Comparison of ENCODE assay signal across 14 cellular contexts in the genomic region with DNA sequence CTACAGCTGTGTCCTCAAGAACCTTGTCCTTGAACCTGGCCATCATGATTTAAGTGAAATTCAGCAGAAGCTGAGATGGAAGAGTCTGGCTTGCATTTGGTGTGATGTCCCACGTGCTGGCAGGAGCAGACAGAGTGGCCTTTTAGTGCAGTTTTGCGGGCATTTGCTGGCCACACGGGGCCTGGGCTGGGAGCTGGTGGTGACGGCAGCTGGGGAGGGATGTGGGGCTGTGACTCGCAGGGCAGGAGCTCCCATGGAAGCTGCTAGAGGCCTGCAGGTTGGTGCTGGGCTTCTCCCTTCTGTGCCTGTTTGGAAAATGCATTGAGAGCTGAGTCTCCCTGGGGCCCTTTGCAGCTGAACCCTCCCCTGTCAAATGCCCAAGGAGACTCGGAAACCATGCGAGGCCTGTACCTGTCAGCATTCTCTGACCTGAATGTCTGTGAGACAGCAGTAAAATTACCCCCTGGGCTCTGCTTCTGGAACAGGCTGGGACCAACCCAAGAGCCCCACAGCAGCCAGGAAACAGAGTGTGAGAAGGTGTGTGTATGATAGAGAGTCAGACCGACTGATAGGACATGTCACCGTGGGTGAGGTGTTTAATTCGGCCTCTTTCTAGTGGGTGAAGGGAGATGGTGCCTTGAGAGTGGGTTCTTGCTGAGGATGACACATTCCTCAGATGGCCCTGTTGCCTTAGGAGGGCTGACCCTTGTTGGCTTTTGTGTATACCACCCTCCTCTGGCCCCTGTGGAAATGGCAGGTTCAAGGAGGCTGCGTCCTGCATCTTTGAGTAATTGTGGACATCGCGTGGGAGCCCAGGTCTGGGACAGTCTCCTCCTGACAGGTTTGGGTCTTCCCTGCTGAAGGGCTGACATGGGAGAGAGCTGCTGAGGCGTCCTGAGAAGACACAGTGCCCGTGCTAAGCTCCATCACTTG.
A peak's percentile ranks its signal among the peaks of the same experiment; 100 is the strongest.
DNase-seq lines count a peak whose midpoint lies in the region; ATAC-seq and TF ChIP-seq lines count a peak whose summit lies in the region.
"Had no signal": no experiment of that assay in that cellular context is flagged by ENCODE, and none has a peak within 500 bp of the region (broad histone marks: within the 10 kb centered on the region; RNA-seq: fewer than 3 reads in every experiment).

No MANE protein-coding gene starts in this region.

- POLR2A ChIA-PET in IMR-90 (lab: Charles Lee; ENCODE audit: unreplicated experiment): no interaction called here

- peaks cover 20% of the 10 kb centered on the region for H3K27me3 Mint-ChIP-seq in nephron (ENCODE audit: low read depth)

- no peak overlapping the region for H2BK20ac ChIP-seq in IMR-90 (ENCODE audit: low read depth, low read length)

- H3K4me1 ChIP-seq in IMR-90 (ENCODE audit: control insufficient read depth, insufficient read depth, low read length): peaks cover 10% of the 10 kb centered on the region
- peaks cover 0 to 36% (median 3%) of the 10 kb centered on the region in 3 donors for H3K4me1 ChIP-seq in esophagus squamous epithelium

- H2BK5ac ChIP-seq in IMR-90 (ENCODE audit: low read depth, low read length, poor library complexity, severe bottlenecking): no peak overlapping the region

- H3K56ac ChIP-seq in IMR-90 (ENCODE audit: extremely low read depth, insufficient read depth, low read length): no peak overlapping the region

- H3K4me1 Mint-ChIP-seq in nephron: peaks cover 16% of the 10 kb centered on the region

- no peak overlapping the region for H4K91ac ChIP-seq in IMR-90 (ENCODE audit: insufficient read depth, low read depth, low read length)

- H3K79me1 ChIP-seq in IMR-90 (ENCODE audit: low read depth in 1 of 2, low read length in 2 of 2): peaks cover 4 to 20% of the 10 kb centered on the region in 2 experiments; a peak in 2 of 4 replicates

- H3K27ac ChIP-seq in IMR-90 (ENCODE audit: insufficient read depth, low read length): no peak overlapping the region
- no peak overlapping the region for H3K27ac ChIP-seq in esophagus squamous epithelium
- H3K27ac ChIP-seq: ovary had no signal

- CTCF ChIA-PET in IMR-90 (lab: Yijun Ruan, JAX): interaction anchor here (1.1 kb wide), 1 partner anchor 158 kb away, joined by 3 read pairs; no protein-coding TSS in a partner anchor

- H2AK5ac ChIP-seq in IMR-90 (ENCODE audit: low read depth, low read length): no peak overlapping the region

- no peak overlapping the region for H3K23ac ChIP-seq in IMR-90 (ENCODE audit: low read depth, low read length)

- TF ChIP-seq RAD21 in IMR-90 (IDR thresholded peaks at IDR 0.05; ENCODE audit: low read length): 0 out of 2 replicates have a peak, but pooled peaks have one; percentile 3

- no peak overlapping the region; the same call in 1 of the 2 replicates for H3K4ac ChIP-seq in IMR-90 (ENCODE audit: low read depth, low read length)

- 100% methylated on average over 4 of the region's 15 CpGs; no CpG with 5 or more reads in 1 of the 2 experiments for WGBS in IMR-90 (ENCODE audit: extremely low coverage in 2 of 2, insufficient read length in 1 of 2), 2 experiments
- 67 to 73% methylated on average over 5 to 7 of the region's 15 CpGs for WGBS in esophagus squamous epithelium, 2 donors

- H3K4me3 Mint-ChIP-seq in nephron: no peak overlapping the region
- H3K4me3 Mint-ChIP-seq: CD8-positive, alpha-beta T cell; T-helper 2 cell treated with Interferon-gamma antibody and Interleukin-4, amounts not matched to agents 5 μg/mL and 100 μg/mL, for 36 hours had no signal

- in situ Hi-C loops in IMR-90 (cut with MboI; ENCODE audit: low sequenced_read_pairs): no loop called here

- H2AFZ ChIP-seq in IMR-90 (replicated peaks; ENCODE audit: low read length, poor library complexity): no peak overlapping the region

- H3K9me3 Mint-ChIP-seq in nephron: no peaks in the 10 kb centered on the region
- H3K9me3 Mint-ChIP-seq: CD8-positive, alpha-beta T cell; T-helper 2 cell treated with Interferon-gamma antibody and Interleukin-4, amounts not matched to agents 5 μg/mL and 100 μg/mL, for 36 hours had no signal

- H3K9me1 ChIP-seq in IMR-90 (ENCODE audit: insufficient read depth, low read length): peaks cover 13% of the 10 kb centered on the region

- intact Hi-C loops in IMR-90 (cut with micrococcal nuclease): no loop called here
- intact Hi-C loops in esophagus squamous epithelium (cut with DNase I): no loop called here

- dilution Hi-C loops in IMR-90 (cut with HindIII; ENCODE audit: low sequenced_read_pairs, unreplicated experiment): no loop called here

- no peak overlapping the region for H3K9ac ChIP-seq in IMR-90 (ENCODE audit: low read depth, low read length)

- H2BK120ac ChIP-seq in IMR-90 (ENCODE audit: low read depth, low read length): no peak overlapping the region

- no peak overlapping the region for H2AK9ac ChIP-seq in IMR-90 (replicated peaks; ENCODE audit: low read depth, low read length, poor library complexity)

- TF ChIP-seq CTCF in GM06990 (IDR thresholded peaks at IDR 0.05; ENCODE audit: insufficient read depth, low read length, poor library complexity, severe bottlenecking) (peak; percentile 22), IMR-90 (conservative IDR thresholded peaks at IDR 0.05; ENCODE audit: low read depth, low read length) (no peak), choroid plexus epithelial cell (conservative IDR thresholded peaks at IDR 0.05; ENCODE audit: low read depth, low read length) (peak; percentile 24), nephron (IDR thresholded peaks at IDR 0.05; ENCODE audit: unreplicated experiment in 3 of 3) (peak in 1 of 3 experiments; percentile 41), esophagus squamous epithelium (IDR thresholded peaks at IDR 0.05) (no peak)

- TF ChIP-seq POLR2A in IMR-90 (IDR thresholded peaks at IDR 0.05; ENCODE audit: low read depth, low read length): no peak
- TF ChIP-seq POLR2A in esophagus squamous epithelium (IDR thresholded peaks at IDR 0.05): no peak

- no peak overlapping the region for H3K4me3 ChIP-seq in GM06990 (replicated peaks; ENCODE audit: low read depth, low read length)
- no peak overlapping the region for H3K4me3 ChIP-seq in IMR-90 (ENCODE audit: insufficient read depth, low read depth, low read length)
- no peak overlapping the region for H3K4me3 ChIP-seq in choroid plexus epithelial cell (ENCODE audit: low read depth, low read length)
- H3K4me3 ChIP-seq in esophagus squamous epithelium: no peak overlapping the region
- H3K4me3 ChIP-seq: ovary had no signal

- H3K4me2 ChIP-seq in IMR-90 (ENCODE audit: low read depth, low read length): no peak overlapping the region

- H3K36me3 Mint-ChIP-seq in nephron (ENCODE audit: low read depth): peaks cover 30% of the 10 kb centered on the region

- H4K5ac ChIP-seq in IMR-90 (ENCODE audit: low read depth, low read length): no peak overlapping the region

- no peak overlapping the region for H2BK15ac ChIP-seq in IMR-90 (ENCODE audit: low read depth, low read length)

- H3K14ac ChIP-seq in IMR-90 (replicated peaks; ENCODE audit: low read depth, low read length): no peak overlapping the region

- H3K9me3 ChIP-seq in IMR-90 (ENCODE audit: control insufficient read depth, insufficient read depth, low read length) (no peaks in the 10 kb centered on the region), esophagus squamous epithelium (no peaks in the 10 kb centered on the region)
- H3K9me3 ChIP-seq: ovary had no signal

- no peak for ATAC-seq in IMR-90 (ENCODE audit: low read depth)
- ATAC-seq in GM21723 (IDR thresholded peaks at IDR 0.05; ENCODE audit: unreplicated experiment): no peak
- ATAC-seq: CD8-positive, alpha-beta T cell; left colon had no signal

- no peak overlapping the region for H3K18ac ChIP-seq in IMR-90 (ENCODE audit: low read depth, low read length)

- H3K27me3 ChIP-seq in GM06990 (replicated peaks; ENCODE audit: control insufficient read depth, insufficient read depth, low read length) (no peaks in the 10 kb centered on the region), IMR-90 (ENCODE audit: control insufficient read depth, insufficient read depth, low read length) (no peaks in the 10 kb centered on the region), esophagus squamous epithelium (no peaks in the 10 kb centered on the region)
- H3K27me3 ChIP-seq: ovary had no signal

- DNase-seq in GM06990 (ENCODE audit: extremely low read depth, insufficient read length): no peak
- no peak for DNase-seq in IMR-90
- no peak for DNase-seq in choroid plexus epithelial cell (ENCODE audit: low read depth)
- DNase-seq in effector CD8-positive, alpha-beta T cell (lab: John Stamatoyannopoulos, UW): no peak
- no peak for DNase-seq in NCI-H1694 (lab: John Stamatoyannopoulos, UW)
- DNase-seq in esophagus squamous epithelium (lab: John Stamatoyannopoulos, UW): no peak
- DNase-seq: CD8-positive, alpha-beta T cell; left colon; NCI-H187 treated with DMSO at 0.1 percent for 48 hours; NK-92 treated with Interleukin-12 subunit alpha and Interleukin-12 subunit beta, amount 100 ng/mL, for 24 hours; ovary had no signal

- H4K8ac ChIP-seq in IMR-90 (ENCODE audit: low read depth in 2 of 2, low read length in 2 of 2): no peak overlapping the region

- BruUV-seq in IMR-90 (replicated peaks; lab: Mats Ljungman, UMichigan): no TSS peak

- peaks cover 3% of the 10 kb centered on the region; the same call in 1 of the 2 replicates for H4K20me1 ChIP-seq in IMR-90 (ENCODE audit: insufficient read depth, low read length)

- peak overlapping the region in 2 of 3 experiments; percentile 27 to 80 for H3K27ac Mint-ChIP-seq in nephron
- H3K27ac Mint-ChIP-seq: CD8-positive, alpha-beta T cell; T-helper 2 cell treated with Interferon-gamma antibody and Interleukin-4, amounts not matched to agents 5 μg/mL and 100 μg/mL, for 36 hours had no signal

- H3K36me3 ChIP-seq in GM06990 (ENCODE audit: control insufficient read depth, insufficient read depth, low read length) (peaks cover 12% of the 10 kb centered on the region), IMR-90 (ENCODE audit: control insufficient read depth, insufficient read depth, low read length) (peaks cover 8% of the 10 kb centered on the region; the same call in 1 of the 2 replicates), esophagus squamous epithelium (peaks cover 0 to 34% (median 0%) of the 10 kb centered on the region in 3 donors)
- H3K36me3 ChIP-seq: ovary had no signal

TF ChIP-seq in IMR-90, 13 proteins besides CTCF, POLR2A, EP300 and RAD21 (continues in another document):
- TF ChIP-seq, protein P1, sequence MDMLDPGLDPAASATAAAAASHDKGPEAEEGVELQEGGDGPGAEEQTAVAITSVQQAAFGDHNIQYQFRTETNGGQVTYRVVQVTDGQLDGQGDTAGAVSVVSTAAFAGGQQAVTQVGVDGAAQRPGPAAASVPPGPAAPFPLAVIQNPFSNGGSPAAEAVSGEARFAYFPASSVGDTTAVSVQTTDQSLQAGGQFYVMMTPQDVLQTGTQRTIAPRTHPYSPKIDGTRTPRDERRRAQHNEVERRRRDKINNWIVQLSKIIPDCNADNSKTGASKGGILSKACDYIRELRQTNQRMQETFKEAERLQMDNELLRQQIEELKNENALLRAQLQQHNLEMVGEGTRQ (IDR thresholded peaks at IDR 0.05; ENCODE audit: low read depth, low read length): no peak
- TF ChIP-seq CEBPB (IDR thresholded peaks at IDR 0.05; ENCODE audit: low read depth, low read length): no peak
- TF ChIP-seq RCOR1 (IDR thresholded peaks at IDR 0.05; ENCODE audit: insufficient replicate concordance, low read length): no peak
- no peak for TF ChIP-seq MAFK (IDR thresholded peaks at IDR 0.05; ENCODE audit: low read depth, low read length)

Comparison
In these comparisons a context has a peak if more than half of its experiments do, and no peak if none do; other contexts are left out.
1. CTCF ChIP-seq: peak in GM06990 (single experiment) and choroid plexus epithelial cell (single experiment); none in IMR-90 (single experiment) and esophagus squamous epithelium (0 of 6).